In genomic region chr6:3561745-3562144, GRCh38 we compare ENCODE assay signal across 1 cellular context.
TF ChIP-seq lines count a peak whose summit lies in the region.

No MANE protein-coding gene starts in this region.

TF ChIP-seq in GM23338, 12 proteins besides CTCF, POLR2A, EP300 and RAD21 (continued from another document):
- TF ChIP-seq ZNF462 (CRISPR knock-in tag; IDR thresholded peaks at IDR 0.05) (no peak), EZH2 (IDR thresholded peaks at IDR 0.05; ENCODE audit: low read depth, unreplicated experiment) (no peak), STAT1 (IDR thresholded peaks at IDR 0.05; ENCODE audit: unreplicated experiment) (no peak)
